Comparison of ENCODE assay signal across 7 cellular contexts in genomic region chr2:134137182-134137595, GRCh38.
DNase-seq lines count a peak whose midpoint lies in the region; ATAC-seq and TF ChIP-seq lines count a peak whose summit lies in the region.

No MANE protein-coding gene starts in this region.

- no peak for TF ChIP-seq CTCF in HFF-Myc (IDR thresholded peaks at IDR 0.05; ENCODE audit: low read depth, low read length, missing control alignments)
- no peak for TF ChIP-seq CTCF in fibroblast of villous mesenchyme (IDR thresholded peaks at IDR 0.05; ENCODE audit: insufficient read depth, low read depth, low read length)

- CTCF ChIA-PET in T-cell (lab: Charles Lee): interaction anchor here in 1 of 2 donors (1.4 kb wide), 1 partner anchor 70 kb away, joined by 5 read pairs; no protein-coding TSS in a partner anchor

- DNase-seq in HFF-Myc (ENCODE audit: extremely low read depth, low read depth): peak; percentile 61
- no peak for DNase-seq in T-cell
- peak; percentile 44 for DNase-seq in fibroblast of villous mesenchyme (ENCODE audit: low read depth)
- peak; percentile 71 for DNase-seq in renal cortical epithelial cell (ENCODE audit: low read depth)
- DNase-seq in NCI-H82 treated with DMSO at 0.1 percent for 48 hours (lab: John Stamatoyannopoulos, UW; ENCODE audit: unreplicated experiment): no peak
- DNase-seq in cerebellar nuclear complex (lab: John Stamatoyannopoulos, UW): no peak

- POLR2A ChIA-PET in T-cell (lab: Charles Lee): no interaction called here

- H3K4me3 ChIP-seq in HFF-Myc (replicated peaks; ENCODE audit: low read depth, low read length) (0 out of 2 replicates have a peak overlapping the region, but pooled peaks have one; percentile 2), fibroblast of villous mesenchyme (ENCODE audit: low read depth, low read length) (peak overlapping the region; percentile 5)

- H3K27me3 Mint-ChIP-seq in T-cell: no peaks in the 10 kb centered on the region

- peaks cover 88 to 95% (median 94%) of the 10 kb centered on the region in 3 donors for H3K4me1 Mint-ChIP-seq in T-cell

- H3K36me3 Mint-ChIP-seq in T-cell: peaks cover 15% of the 10 kb centered on the region

- H3K9me3 Mint-ChIP-seq in T-cell: no peaks in the 10 kb centered on the region

- H3K27ac Mint-ChIP-seq in T-cell: peak overlapping the region; percentile 76 to 81

- peak in 2 of 4 experiments; percentile 17 to 57 for ATAC-seq in T-cell (replicated peaks in 1 of 4)
- ATAC-seq in HG02852 (IDR thresholded peaks at IDR 0.05; ENCODE audit: unreplicated experiment): no peak

- peak overlapping the region; percentile 11 to 65 (median 57) for H3K4me3 Mint-ChIP-seq in T-cell

Comparison
In these comparisons a context has a peak if more than half of its experiments do, and no peak if none do; other contexts are left out.
1. DNase-seq: peak in HFF-Myc (single experiment), fibroblast of villous mesenchyme (single experiment) and renal cortical epithelial cell (single experiment); none in T-cell (0 of 34), NCI-H82 treated with DMSO at 0.1 percent for 48 hours (single experiment) and cerebellar nuclear complex (0 of 2).